In genomic region chr19:39412867-39413268, GRCh38 we compare ENCODE assay signal across 8 cellular contexts. TPM values are rescaled to one million over a fixed set of nuclear protein-coding genes. Genes with fewer than 3 reads are reported as not detected.
A peak's percentile ranks its signal among the peaks of the same experiment; 100 is the strongest.
DNase-seq lines count a peak whose midpoint lies in the region; ATAC-seq and TF ChIP-seq lines count a peak whose summit lies in the region.

No MANE protein-coding gene starts in this region.

- H3K36me3 Mint-ChIP-seq in glutamatergic neuron (ENCODE audit: unreplicated experiment): no peaks in the 10 kb centered on the region

- H3K4me1 Mint-ChIP-seq in glutamatergic neuron (ENCODE audit: low read depth, unreplicated experiment): peaks cover 25% of the 10 kb centered on the region

- peak overlapping the region; percentile 76 to 99 (median 81) for H3K9ac ChIP-seq in skeletal muscle tissue (ENCODE audit: low read depth in 1 of 3, low read length in 3 of 3)

- in situ Hi-C loops in HAP-1 (cut with MboI; ENCODE audit: low sequenced_read_pairs): loop anchor here (10.0 kb wide), 1 partner anchor 298 kb away; no protein-coding TSS in a partner anchor

- peak overlapping the region; percentile 81 for H3K4me3 Mint-ChIP-seq in glutamatergic neuron (ENCODE audit: unreplicated experiment)

- peaks cover 19% of the 10 kb centered on the region for H3K36me3 ChIP-seq in HAP-1 (replicated peaks)
- H3K36me3 ChIP-seq in skeletal muscle tissue (ENCODE audit: control insufficient read depth in 3 of 3, insufficient read depth in 3 of 3, low read length in 3 of 3): peaks cover 9 to 10% (median 10%) of the 10 kb centered on the region in 3 donors

- H3K27ac Mint-ChIP-seq in glutamatergic neuron (ENCODE audit: unreplicated experiment): no peak overlapping the region

- ATAC-seq in HG03039 (IDR thresholded peaks at IDR 0.05; ENCODE audit: unreplicated experiment) (no peak), GM18907 (IDR thresholded peaks at IDR 0.05; ENCODE audit: unreplicated experiment) (no peak)

- H3K9me3 ChIP-seq in HAP-1: no peaks in the 10 kb centered on the region
- H3K9me3 ChIP-seq in skeletal muscle tissue (ENCODE audit: control insufficient read depth in 3 of 3, low read length in 3 of 3): no peaks in the 10 kb centered on the region

- H3K27me3 Mint-ChIP-seq in glutamatergic neuron (ENCODE audit: unreplicated experiment): peaks cover 21% of the 10 kb centered on the region

- H3K27me3 ChIP-seq in HAP-1 (ENCODE audit: low read depth): no peaks in the 10 kb centered on the region
- H3K27me3 ChIP-seq in skeletal muscle tissue (ENCODE audit: control insufficient read depth in 3 of 3, insufficient read depth in 3 of 3, low read length in 3 of 3): no peaks in the 10 kb centered on the region

- H3K4me3 ChIP-seq in HAP-1: peak overlapping the region; percentile 98
- peak overlapping the region; percentile 89 for H3K4me3 ChIP-seq in WI38 (ENCODE audit: low read depth, low read length)
- H3K4me3 ChIP-seq in skeletal muscle tissue (ENCODE audit: low read length in 3 of 3): peak overlapping the region; percentile 80 to 83 (median 81)

- TF ChIP-seq CTCF in WI38 (IDR thresholded peaks at IDR 0.05; ENCODE audit: low read depth, low read length): no peak; the same call in 1 of the 2 replicates
- TF ChIP-seq CTCF in glutamatergic neuron (IDR thresholded peaks at IDR 0.05; ENCODE audit: partially characterized antibody, unreplicated experiment): peak; percentile 94

- DNase-seq in HAP-1 (ENCODE audit: low spot score in 2 of 2): no peak
- no peak for DNase-seq in glutamatergic neuron
- DNase-seq in stimulated activated CD4-positive, alpha-beta T cell treated with anti-CD3 and anti-CD28 coated beads, Interleukin-12 subunit alpha, Interleukin-12 subunit beta, amount 100 ng/mL, for 4 hours: no peak
- no peak for DNase-seq in DMS114 treated with DMSO at 0.1 percent for 48 hours (lab: John Stamatoyannopoulos, UW; ENCODE audit: unreplicated experiment)

- H3K9me3 Mint-ChIP-seq in glutamatergic neuron (ENCODE audit: unreplicated experiment): peaks cover 28% of the 10 kb centered on the region

- H3K4me1 ChIP-seq in HAP-1 (peaks cover 29% of the 10 kb centered on the region), skeletal muscle tissue (ENCODE audit: control insufficient read depth in 3 of 3, insufficient read depth in 3 of 3, low read length in 3 of 3) (peaks cover 29 to 61% (median 58%) of the 10 kb centered on the region in 3 donors)

- peak overlapping the region; percentile 99 for H3K27ac ChIP-seq in skeletal muscle tissue (ENCODE audit: low read depth, low read length)

RNA-seq across cellular contexts. Expression of gene PLEKHG2, which starts 0.4 kb away (rescaled TPM):
- 205 TPM for total RNA-seq in glutamatergic neuron (ENCODE audit: unreplicated experiment)
- total RNA-seq in skeletal muscle tissue: 15.7 TPM

RNA-seq across cellular contexts. Expression of gene ZFP36, which starts 6.2 kb away (rescaled TPM):
- total RNA-seq in glutamatergic neuron (ENCODE audit: unreplicated experiment) (3.1 TPM), skeletal muscle tissue (3.1 TPM)

RNA-seq across cellular contexts. Expression of gene MED29, which starts 21.7 kb away (rescaled TPM):
- total RNA-seq in glutamatergic neuron (ENCODE audit: unreplicated experiment): 30.1 TPM
- 9.4 TPM for total RNA-seq in skeletal muscle tissue

RNA-seq across cellular contexts. Expression of gene PAF1, which starts 22.0 kb away (rescaled TPM):
- total RNA-seq in glutamatergic neuron (ENCODE audit: unreplicated experiment) (36.2 TPM), skeletal muscle tissue (25.1 TPM)

RNA-seq across cellular contexts. Expression of gene RPS16, which starts 22.9 kb away (rescaled TPM):
- total RNA-seq in glutamatergic neuron (ENCODE audit: unreplicated experiment): 912 TPM
- 128 TPM for total RNA-seq in skeletal muscle tissue

Comparison
In these comparisons a context has a peak if more than half of its experiments do, and no peak if none do; other contexts are left out.
1. RNA of gene PLEKHG2, which starts 0.4 kb away (total RNA-seq): 205 TPM in glutamatergic neuron (single experiment); 15.7 TPM in skeletal muscle tissue (single experiment); every median in the first group is over 10 times any median in the second.
2. Peak in every context shown above with its lines, with median percentiles within 50 percentile points of each other: H3K4me3 ChIP-seq.